9 cellular contexts compared by ENCODE assay signal in the genomic region with DNA sequence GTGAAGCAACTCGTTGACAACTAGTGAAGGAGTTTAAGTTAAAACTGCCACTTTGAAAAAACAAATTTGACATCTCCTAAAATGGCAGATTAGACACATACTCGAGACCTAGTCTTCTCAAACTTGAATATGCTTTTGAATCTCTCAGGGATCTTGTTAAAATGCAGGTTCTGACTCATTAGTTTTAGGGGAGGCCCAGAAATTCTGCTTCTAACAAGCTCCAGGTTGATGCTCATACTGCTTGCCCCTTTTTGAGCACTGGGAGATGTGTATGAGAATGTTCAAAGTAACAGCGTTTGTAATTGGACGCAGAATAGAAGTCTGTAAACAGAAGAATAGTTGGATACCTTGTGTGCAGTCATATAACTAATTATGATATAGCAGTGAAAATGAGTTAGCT. TPM values are rescaled to one million over a fixed set of nuclear protein-coding genes. Genes with fewer than 3 reads are reported as not detected.
DNase-seq lines count a peak whose midpoint lies in the region; ATAC-seq, FAIRE-seq and TF ChIP-seq lines count a peak whose summit lies in the region.
"Had no signal": no experiment of that assay in that cellular context is flagged by ENCODE, and none has a peak within 500 bp of the region (broad histone marks: within the 10 kb centered on the region; RNA-seq: fewer than 3 reads in every experiment).

No MANE protein-coding gene starts in this region.

- peak overlapping the region; percentile 96 for H3K9ac ChIP-seq in GM23248

- no peaks in the 10 kb centered on the region for H3K9me3 Mint-ChIP-seq in activated naive CD8-positive, alpha-beta T cell treated with anti-CD3 and anti-CD28 coated beads, Interleukin-2, amount 50 U/mL, for 24 hours

- peaks cover 80% of the 10 kb centered on the region for H3K79me2 ChIP-seq in GM23248 (ENCODE audit: insufficient read depth)

- no peak for ATAC-seq in A549
- ATAC-seq in activated naive CD8-positive, alpha-beta T cell treated with anti-CD3 and anti-CD28 coated beads, Interleukin-2, amount 50 U/mL, for 24 hours, result no peak
- ATAC-seq in left lung, result no peak
- ATAC-seq in sciatic nerve, result no peak
- ATAC-seq in GM21526 (IDR thresholded peaks at IDR 0.05; ENCODE audit: low FRiP score, unreplicated experiment), result no peak

- H3K27ac Mint-ChIP-seq in activated naive CD8-positive, alpha-beta T cell treated with anti-CD3 and anti-CD28 coated beads, Interleukin-2, amount 50 U/mL, for 24 hours, result peak overlapping the region; percentile 47

- no peak for TF ChIP-seq POLR2A in A549 (IDR thresholded peaks at IDR 0.05; ENCODE audit: low read length)

- H3K36me3 Mint-ChIP-seq in activated naive CD8-positive, alpha-beta T cell treated with anti-CD3 and anti-CD28 coated beads, Interleukin-2, amount 50 U/mL, for 24 hours (ENCODE audit: low read depth), result peaks cover 18% of the 10 kb centered on the region

- in situ Hi-C loops in GM23248 (cut with MboI), result no loop called here

- DNase-seq in A549 (ENCODE audit: low read depth in 1 of 2, low spot score in 1 of 2), result no peak
- DNase-seq in GM23248, result peak; percentile 53
- DNase-seq in activated naive CD8-positive, alpha-beta T cell treated with anti-CD3 and anti-CD28 coated beads, Interleukin-2, amount 50 U/mL, for 24 hours, result no peak
- DNase-seq in left lung, result no peak
- no peak for DNase-seq in NCI-H128 (lab: John Stamatoyannopoulos, UW; ENCODE audit: unreplicated experiment)
- no peak for DNase-seq in GM19238 (ENCODE audit: insufficient read length, low spot score)
- no peak for DNase-seq in sciatic nerve (ENCODE audit: low spot score)

- H3F3A ChIP-seq in GM23248 (ENCODE audit: insufficient read depth), result peaks cover 10% of the 10 kb centered on the region; the same call in 1 of the 2 replicates

- POLR2A ChIA-PET in A549 (lab: Yijun Ruan, JAX), result interaction anchor here (1.8 kb wide), 1 partner anchor 93 kb away, joined by 5 read pairs; a partner anchor contains a TSS

- no peak for TF ChIP-seq EP300 in A549 (IDR thresholded peaks at IDR 0.05)

- H3K27ac ChIP-seq in A549 (peak overlapping the region in 1 of 2 experiments; percentile 91; a peak in 1 of 6 replicates), GM23248 (0 out of 2 replicates have a peak overlapping the region, but pooled peaks have one; percentile 5), left lung (peak overlapping the region in 1 of 2 donors; percentile 98)

- no peaks in the 10 kb centered on the region for H3K27me3 Mint-ChIP-seq in activated naive CD8-positive, alpha-beta T cell treated with anti-CD3 and anti-CD28 coated beads, Interleukin-2, amount 50 U/mL, for 24 hours

- H3K4me3 ChIP-seq in A549, result peak overlapping the region; percentile 68
- H3K4me3 ChIP-seq in GM23248, result peak overlapping the region; percentile 99
- peak overlapping the region; percentile 82 to 93 for H3K4me3 ChIP-seq in left lung

- no peak overlapping the region for H2AFZ ChIP-seq in GM23248

- H3K9me2 ChIP-seq in GM23248 (ENCODE audit: insufficient read depth), result no peaks in the 10 kb centered on the region

- H3K4me1 ChIP-seq in A549 (peaks cover 14% of the 10 kb centered on the region; the same call in 2 of the 3 replicates), GM23248 (ENCODE audit: insufficient read depth) (peaks cover 13% of the 10 kb centered on the region), left lung (peaks cover 14 to 46% of the 10 kb centered on the region in 2 donors)

- CTCF ChIA-PET in A549 (lab: Yijun Ruan, JAX), result interaction anchor here (0.9 kb wide), 1 partner anchor 38 kb away, joined by 3 read pairs; no protein-coding TSS in a partner anchor

- no peaks in the 10 kb centered on the region for H3K27me3 ChIP-seq in GM23248 (replicated peaks; ENCODE audit: insufficient read depth)
- no peaks in the 10 kb centered on the region for H3K27me3 ChIP-seq in left lung

- H3K9me3 ChIP-seq in A549 (no peaks in the 10 kb centered on the region), GM23248 (ENCODE audit: low read depth) (no peaks in the 10 kb centered on the region), left lung (no peaks in the 10 kb centered on the region)

- intact Hi-C loops in left lung (cut with DNase I), result no loop called here
- intact Hi-C loops in sciatic nerve (cut with DNase I), result no loop called here

- H3K4me2 ChIP-seq in A549 (peak overlapping the region; percentile 81), GM23248 (ENCODE audit: unreplicated experiment) (peak overlapping the region; percentile 100)

- H3K36me3 ChIP-seq in GM23248 (ENCODE audit: low read depth) (peaks cover 21% of the 10 kb centered on the region), left lung (peaks cover 0 to 32% of the 10 kb centered on the region in 2 donors)

- peaks cover 47% of the 10 kb centered on the region for H3K4me1 Mint-ChIP-seq in activated naive CD8-positive, alpha-beta T cell treated with anti-CD3 and anti-CD28 coated beads, Interleukin-2, amount 50 U/mL, for 24 hours

- peak overlapping the region; percentile 95 for H3K4me3 Mint-ChIP-seq in activated naive CD8-positive, alpha-beta T cell treated with anti-CD3 and anti-CD28 coated beads, Interleukin-2, amount 50 U/mL, for 24 hours

- no peak for FAIRE-seq in A549 (lab: Jason Lieb, UNC)
- FAIRE-seq: RCC 7860 had no signal

- no peak for TF ChIP-seq RAD21 in A549 (conservative IDR thresholded peaks at IDR 0.05 in 1 of 2, IDR thresholded peaks at IDR 0.05 in 1 of 2)

- TF ChIP-seq CTCF in A549 (IDR thresholded peaks at IDR 0.05), result no peak
- TF ChIP-seq CTCF in left lung (IDR thresholded peaks at IDR 0.05), result no peak

- 57% methylated on average over 4 of the region's 4 CpGs for WGBS in A549 (ENCODE audit: missing lambda C conversion rate)
- WGBS in GM23248 (ENCODE audit: low coverage in 1 of 2, low lambda C conversion rate in 2 of 2, missing lambda C conversion rate in 2 of 2), 2 experiments, result 3 to 5% methylated on average over 4 of the region's 4 CpGs

- no peaks in the 10 kb centered on the region for H4K20me1 ChIP-seq in GM23248 (ENCODE audit: insufficient read depth)

TF ChIP-seq in A549, 52 proteins besides CTCF, POLR2A, EP300 and RAD21:
- TF ChIP-seq ZFP36 (IDR thresholded peaks at IDR 0.05; ENCODE audit: borderline replicate concordance, partially characterized antibody), result no peak

RNA-seq across cellular contexts. Expression of a gene that starts 1.6 kb away (rescaled TPM):
- 20.6 and 25.0 TPM in 2 replicates for polyA plus RNA-seq in A549 (2011; rRNA removed)
- 4.5 and 4.6 TPM in 2 replicates for polyA plus RNA-seq in A549 (2012; cell fraction: cytosol; rRNA removed)
- 1.8 and 2.3 TPM in 2 replicates for polyA plus RNA-seq in A549 (2012; cell fraction: nucleus; rRNA removed)
- 16.9 to 18.5 TPM (median 18.2 TPM) in 3 replicates for polyA plus RNA-seq in A549 (2017; fragmentation: RNase III; extraction: RNeasy Plus Mini Kit Qiagen cat#74134 plus additional on column Dnase treatment)
- 13.7 and 18.3 TPM in 2 replicates for polyA minus RNA-seq in A549 (2011; rRNA and poly(A)+ RNA removed)
- 21.6 and 26.8 TPM in 2 replicates for total RNA-seq in GM23248 (2014; rRNA removed; shearing (Covaris generic))
- polyA plus RNA-seq in GM23248 (2016; fragmentation: Nextera tagmentation; extraction: Ambion mirVana), result 24.9 and 25.3 TPM in 2 replicates
- 10 to 100 TPM; 17.6 to 22.3 TPM for total RNA-seq in left lung
- total RNA-seq in sciatic nerve, result 29.1 TPM
